ENCODE assay signal across 1 cellular context in genomic region chr3:101854608-101855304, GRCh38.
TF ChIP-seq lines count a peak whose summit lies in the region.

No MANE protein-coding gene starts in this region.

TF ChIP-seq in HepG2, 621 proteins besides CTCF, POLR2A, EP300 and RAD21 (continued from another document and continues in another):
- TF ChIP-seq, protein P1, sequence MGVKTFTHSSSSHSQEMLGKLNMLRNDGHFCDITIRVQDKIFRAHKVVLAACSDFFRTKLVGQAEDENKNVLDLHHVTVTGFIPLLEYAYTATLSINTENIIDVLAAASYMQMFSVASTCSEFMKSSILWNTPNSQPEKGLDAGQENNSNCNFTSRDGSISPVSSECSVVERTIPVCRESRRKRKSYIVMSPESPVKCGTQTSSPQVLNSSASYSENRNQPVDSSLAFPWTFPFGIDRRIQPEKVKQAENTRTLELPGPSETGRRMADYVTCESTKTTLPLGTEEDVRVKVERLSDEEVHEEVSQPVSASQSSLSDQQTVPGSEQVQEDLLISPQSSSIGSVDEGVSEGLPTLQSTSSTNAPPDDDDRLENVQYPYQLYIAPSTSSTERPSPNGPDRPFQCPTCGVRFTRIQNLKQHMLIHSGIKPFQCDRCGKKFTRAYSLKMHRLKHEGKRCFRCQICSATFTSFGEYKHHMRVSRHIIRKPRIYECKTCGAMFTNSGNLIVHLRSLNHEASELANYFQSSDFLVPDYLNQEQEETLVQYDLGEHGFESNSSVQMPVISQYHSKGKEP (CRISPR knock-in tag; IDR thresholded peaks at IDR 0.05): no peak
- no peak for TF ChIP-seq EEA1 (CRISPR knock-in tag; IDR thresholded peaks at IDR 0.05; ENCODE audit: borderline replicate concordance)
- TF ChIP-seq ZNF790 (CRISPR knock-in tag; IDR thresholded peaks at IDR 0.05; ENCODE audit: borderline replicate concordance): no peak
- TF ChIP-seq THRA (CRISPR knock-in tag; IDR thresholded peaks at IDR 0.05; ENCODE audit: borderline replicate concordance): 0 out of 2 replicates have a peak, but pooled peaks have one; percentile 15
- no peak for TF ChIP-seq MXD4 (CRISPR knock-in tag; IDR thresholded peaks at IDR 0.05)
- no peak for TF ChIP-seq PHF5A (CRISPR knock-in tag; IDR thresholded peaks at IDR 0.05; ENCODE audit: low read depth, unreplicated experiment)
- no peak for TF ChIP-seq HCFC1 (IDR thresholded peaks at IDR 0.05; ENCODE audit: low read depth, low read length)
- TF ChIP-seq ZNF124 (CRISPR knock-in tag; IDR thresholded peaks at IDR 0.05): no peak
- TF ChIP-seq, protein P2, sequence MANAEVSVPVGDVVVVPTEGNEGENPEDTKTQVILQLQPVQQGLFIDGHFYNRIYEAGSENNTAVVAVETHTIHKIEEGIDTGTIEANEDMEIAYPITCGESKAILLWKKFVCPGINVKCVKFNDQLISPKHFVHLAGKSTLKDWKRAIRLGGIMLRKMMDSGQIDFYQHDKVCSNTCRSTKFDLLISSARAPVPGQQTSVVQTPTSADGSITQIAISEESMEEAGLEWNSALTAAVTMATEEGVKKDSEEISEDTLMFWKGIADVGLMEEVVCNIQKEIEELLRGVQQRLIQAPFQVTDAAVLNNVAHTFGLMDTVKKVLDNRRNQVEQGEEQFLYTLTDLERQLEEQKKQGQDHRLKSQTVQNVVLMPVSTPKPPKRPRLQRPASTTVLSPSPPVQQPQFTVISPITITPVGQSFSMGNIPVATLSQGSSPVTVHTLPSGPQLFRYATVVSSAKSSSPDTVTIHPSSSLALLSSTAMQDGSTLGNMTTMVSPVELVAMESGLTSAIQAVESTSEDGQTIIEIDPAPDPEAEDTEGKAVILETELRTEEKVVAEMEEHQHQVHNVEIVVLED (CRISPR knock-in tag; IDR thresholded peaks at IDR 0.05; ENCODE audit: borderline replicate concordance): no peak
- peak; percentile 61; the same call in 1 of the 2 replicates for TF ChIP-seq SOX5 (CRISPR knock-in tag; IDR thresholded peaks at IDR 0.05; ENCODE audit: borderline replicate concordance)
- no peak for TF ChIP-seq ZFAT (CRISPR knock-in tag; conservative IDR thresholded peaks at IDR 0.05)
- TF ChIP-seq ZNF292 (CRISPR knock-in tag; IDR thresholded peaks at IDR 0.05; ENCODE audit: borderline replicate concordance, low read depth): no peak
- TF ChIP-seq CBX2 (IDR thresholded peaks at IDR 0.05; ENCODE audit: low read depth, low read length): no peak
- TF ChIP-seq CBX2 (CRISPR knock-in tag; IDR thresholded peaks at IDR 0.05; ENCODE audit: low read depth): no peak
- no peak for TF ChIP-seq SP1 (IDR thresholded peaks at IDR 0.05)
- no peak for TF ChIP-seq SP1 (CRISPR knock-in tag; IDR thresholded peaks at IDR 0.05)
- no peak for TF ChIP-seq NFYC (CRISPR knock-in tag; IDR thresholded peaks at IDR 0.05)
- TF ChIP-seq CEBPB (IDR thresholded peaks at IDR 0.05; ENCODE audit: borderline replicate concordance, low read depth, low read length): no peak
- TF ChIP-seq MBNL3 (CRISPR knock-in tag; conservative IDR thresholded peaks at IDR 0.05): no peak
- TF ChIP-seq FOXP1 (IDR thresholded peaks at IDR 0.05): no peak
- peak; percentile 59; the same call in 1 of the 2 replicates for TF ChIP-seq FOXP1 (CRISPR knock-in tag; IDR thresholded peaks at IDR 0.05)
- TF ChIP-seq MED1 (CRISPR knock-in tag; IDR thresholded peaks at IDR 0.05): peak; percentile 20; the same call in 1 of the 2 replicates
- TF ChIP-seq ZNF652 (CRISPR knock-in tag; IDR thresholded peaks at IDR 0.05; ENCODE audit: borderline replicate concordance, low read depth): no peak
- TF ChIP-seq POLR2AphosphoS2 (IDR thresholded peaks at IDR 0.05; ENCODE audit: low read depth, low read length): no peak
- TF ChIP-seq CHD2 (IDR thresholded peaks at IDR 0.05; ENCODE audit: low read depth, low read length): no peak
- no peak for TF ChIP-seq KDM5A (IDR thresholded peaks at IDR 0.05; ENCODE audit: borderline replicate concordance, low read length)
- TF ChIP-seq DPF2 (CRISPR knock-in tag; IDR thresholded peaks at IDR 0.05; ENCODE audit: borderline replicate concordance, low read depth): no peak
- TF ChIP-seq XBP1 (CRISPR knock-in tag; IDR thresholded peaks at IDR 0.05): no peak
- no peak for TF ChIP-seq TBL1XR1 (IDR thresholded peaks at IDR 0.05; ENCODE audit: borderline replicate concordance, low read length, partially characterized antibody)
- TF ChIP-seq SRSF4 (IDR thresholded peaks at IDR 0.05; ENCODE audit: low read depth, low read length, poor library complexity, severe bottlenecking): no peak
- TF ChIP-seq ZNF737 (CRISPR knock-in tag; IDR thresholded peaks at IDR 0.05; ENCODE audit: borderline replicate concordance): no peak
- TF ChIP-seq ZNF768 (CRISPR knock-in tag; IDR thresholded peaks at IDR 0.05): no peak
- TF ChIP-seq, protein P3, sequence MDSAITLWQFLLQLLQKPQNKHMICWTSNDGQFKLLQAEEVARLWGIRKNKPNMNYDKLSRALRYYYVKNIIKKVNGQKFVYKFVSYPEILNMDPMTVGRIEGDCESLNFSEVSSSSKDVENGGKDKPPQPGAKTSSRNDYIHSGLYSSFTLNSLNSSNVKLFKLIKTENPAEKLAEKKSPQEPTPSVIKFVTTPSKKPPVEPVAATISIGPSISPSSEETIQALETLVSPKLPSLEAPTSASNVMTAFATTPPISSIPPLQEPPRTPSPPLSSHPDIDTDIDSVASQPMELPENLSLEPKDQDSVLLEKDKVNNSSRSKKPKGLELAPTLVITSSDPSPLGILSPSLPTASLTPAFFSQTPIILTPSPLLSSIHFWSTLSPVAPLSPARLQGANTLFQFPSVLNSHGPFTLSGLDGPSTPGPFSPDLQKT (CRISPR knock-in tag; IDR thresholded peaks at IDR 0.05; ENCODE audit: borderline replicate concordance): no peak
- TF ChIP-seq PCBP2 (optimal IDR thresholded peaks at IDR 0.05; ENCODE audit: low read depth, low read length, poor library complexity, severe bottlenecking): no peak
- TF ChIP-seq ZNF75D (CRISPR knock-in tag; IDR thresholded peaks at IDR 0.05; ENCODE audit: borderline replicate concordance): no peak
- no peak for TF ChIP-seq REL (CRISPR knock-in tag; conservative IDR thresholded peaks at IDR 0.05)
- no peak for TF ChIP-seq NFATC3 (CRISPR knock-in tag; IDR thresholded peaks at IDR 0.05)
- TF ChIP-seq AGO2 (optimal IDR thresholded peaks at IDR 0.05; ENCODE audit: low read depth, low read length): no peak
- TF ChIP-seq, protein P4, sequence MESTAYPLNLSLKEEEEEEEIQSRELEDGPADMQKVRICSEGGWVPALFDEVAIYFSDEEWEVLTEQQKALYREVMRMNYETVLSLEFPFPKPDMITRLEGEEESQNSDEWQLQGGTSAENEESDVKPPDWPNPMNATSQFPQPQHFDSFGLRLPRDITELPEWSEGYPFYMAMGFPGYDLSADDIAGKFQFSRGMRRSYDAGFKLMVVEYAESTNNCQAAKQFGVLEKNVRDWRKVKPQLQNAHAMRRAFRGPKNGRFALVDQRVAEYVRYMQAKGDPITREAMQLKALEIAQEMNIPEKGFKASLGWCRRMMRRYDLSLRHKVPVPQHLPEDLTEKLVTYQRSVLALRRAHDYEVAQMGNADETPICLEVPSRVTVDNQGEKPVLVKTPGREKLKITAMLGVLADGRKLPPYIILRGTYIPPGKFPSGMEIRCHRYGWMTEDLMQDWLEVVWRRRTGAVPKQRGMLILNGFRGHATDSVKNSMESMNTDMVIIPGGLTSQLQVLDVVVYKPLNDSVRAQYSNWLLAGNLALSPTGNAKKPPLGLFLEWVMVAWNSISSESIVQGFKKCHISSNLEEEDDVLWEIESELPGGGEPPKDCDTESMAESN (CRISPR knock-in tag; conservative IDR thresholded peaks at IDR 0.05): 0 out of 2 replicates have a peak, but pooled peaks have one; percentile 30
- no peak for TF ChIP-seq ZFX (CRISPR knock-in tag; IDR thresholded peaks at IDR 0.05; ENCODE audit: low read depth)
- no peak for TF ChIP-seq ZNF430 (CRISPR knock-in tag; IDR thresholded peaks at IDR 0.05)
- TF ChIP-seq SIX4 (CRISPR knock-in tag; IDR thresholded peaks at IDR 0.05): no peak
- TF ChIP-seq ZNF362 (CRISPR knock-in tag; IDR thresholded peaks at IDR 0.05; ENCODE audit: borderline replicate concordance): no peak
- TF ChIP-seq TAF15 (IDR thresholded peaks at IDR 0.05; ENCODE audit: low read depth, low read length, poor library complexity, severe bottlenecking): no peak
- TF ChIP-seq ZNF232 (CRISPR knock-in tag; IDR thresholded peaks at IDR 0.05; ENCODE audit: borderline replicate concordance): no peak
- no peak for TF ChIP-seq USF2 (IDR thresholded peaks at IDR 0.05; ENCODE audit: low read depth, low read length)
- TF ChIP-seq USF2 (CRISPR knock-in tag; IDR thresholded peaks at IDR 0.05; ENCODE audit: borderline replicate concordance): no peak
- no peak for TF ChIP-seq ZNF570 (CRISPR knock-in tag; IDR thresholded peaks at IDR 0.05; ENCODE audit: borderline replicate concordance)
- TF ChIP-seq YEATS2 (CRISPR knock-in tag; IDR thresholded peaks at IDR 0.05; ENCODE audit: borderline replicate concordance): no peak
- TF ChIP-seq, protein P5, sequence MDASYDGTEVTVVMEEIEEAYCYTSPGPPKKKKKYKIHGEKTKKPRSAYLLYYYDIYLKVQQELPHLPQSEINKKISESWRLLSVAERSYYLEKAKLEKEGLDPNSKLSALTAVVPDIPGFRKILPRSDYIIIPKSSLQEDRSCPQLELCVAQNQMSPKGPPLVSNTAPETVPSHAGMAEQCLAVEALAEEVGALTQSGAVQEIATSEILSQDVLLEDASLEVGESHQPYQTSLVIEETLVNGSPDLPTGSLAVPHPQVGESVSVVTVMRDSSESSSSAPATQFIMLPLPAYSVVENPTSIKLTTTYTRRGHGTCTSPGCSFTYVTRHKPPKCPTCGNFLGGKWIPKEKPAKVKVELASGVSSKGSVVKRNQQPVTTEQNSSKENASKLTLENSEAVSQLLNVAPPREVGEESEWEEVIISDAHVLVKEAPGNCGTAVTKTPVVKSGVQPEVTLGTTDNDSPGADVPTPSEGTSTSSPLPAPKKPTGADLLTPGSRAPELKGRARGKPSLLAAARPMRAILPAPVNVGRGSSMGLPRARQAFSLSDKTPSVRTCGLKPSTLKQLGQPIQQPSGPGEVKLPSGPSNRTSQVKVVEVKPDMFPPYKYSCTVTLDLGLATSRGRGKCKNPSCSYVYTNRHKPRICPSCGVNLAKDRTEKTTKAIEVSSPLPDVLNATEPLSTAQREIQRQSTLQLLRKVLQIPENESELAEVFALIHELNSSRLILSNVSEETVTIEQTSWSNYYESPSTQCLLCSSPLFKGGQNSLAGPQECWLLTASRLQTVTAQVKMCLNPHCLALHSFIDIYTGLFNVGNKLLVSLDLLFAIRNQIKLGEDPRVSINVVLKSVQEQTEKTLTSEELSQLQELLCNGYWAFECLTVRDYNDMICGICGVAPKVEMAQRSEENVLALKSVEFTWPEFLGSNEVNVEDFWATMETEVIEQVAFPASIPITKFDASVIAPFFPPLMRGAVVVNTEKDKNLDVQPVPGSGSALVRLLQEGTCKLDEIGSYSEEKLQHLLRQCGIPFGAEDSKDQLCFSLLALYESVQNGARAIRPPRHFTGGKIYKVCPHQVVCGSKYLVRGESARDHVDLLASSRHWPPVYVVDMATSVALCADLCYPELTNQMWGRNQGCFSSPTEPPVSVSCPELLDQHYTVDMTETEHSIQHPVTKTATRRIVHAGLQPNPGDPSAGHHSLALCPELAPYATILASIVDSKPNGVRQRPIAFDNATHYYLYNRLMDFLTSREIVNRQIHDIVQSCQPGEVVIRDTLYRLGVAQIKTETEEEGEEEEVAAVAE (CRISPR knock-in tag; IDR thresholded peaks at IDR 0.05; ENCODE audit: borderline replicate concordance): no peak
- no peak for TF ChIP-seq ZNF747 (CRISPR knock-in tag; IDR thresholded peaks at IDR 0.05; ENCODE audit: borderline replicate concordance)
- no peak for TF ChIP-seq CREB1 (IDR thresholded peaks at IDR 0.05)
- peak; percentile 61 for TF ChIP-seq CREB1 (CRISPR knock-in tag; IDR thresholded peaks at IDR 0.05)
- TF ChIP-seq NCOA2 (CRISPR knock-in tag; IDR thresholded peaks at IDR 0.05): peak; percentile 90
- 0 out of 2 replicates have a peak, but pooled peaks have one; percentile 17 for TF ChIP-seq RCOR2 (CRISPR knock-in tag; IDR thresholded peaks at IDR 0.05)
